In the genomic region with DNA sequence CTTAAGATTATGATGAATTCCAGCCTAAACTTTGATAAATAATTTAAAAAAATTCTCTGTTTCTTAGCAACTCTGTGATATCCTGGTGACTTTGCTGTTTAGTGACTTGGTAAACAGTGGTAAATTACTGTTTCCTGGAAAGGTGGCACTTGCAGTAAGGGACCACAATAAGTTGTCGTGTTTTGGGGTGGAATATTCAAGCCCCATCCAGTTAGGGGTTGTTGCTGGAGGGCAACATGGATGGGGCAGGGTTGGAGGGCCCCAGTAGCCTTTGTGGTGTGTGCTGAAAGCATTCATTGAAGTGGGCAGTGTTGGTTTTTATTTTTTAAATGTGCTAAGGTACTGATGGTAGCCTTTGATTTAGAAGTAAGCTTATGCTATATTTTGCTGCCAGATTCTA, we compare ENCODE assay signal across 11 cellular contexts. TPM values are rescaled to one million over a fixed set of nuclear protein-coding genes. Genes with fewer than 3 reads are reported as not detected.
DNase-seq lines count a peak whose midpoint lies in the region; ATAC-seq, FAIRE-seq and TF ChIP-seq lines count a peak whose summit lies in the region.
"Had no signal": no experiment of that assay in that cellular context is flagged by ENCODE, and none has a peak within 500 bp of the region (broad histone marks: within the 10 kb centered on the region; RNA-seq: fewer than 3 reads in every experiment).

No MANE protein-coding gene starts in this region.

- no peak for ATAC-seq in activated CD4-positive, alpha-beta T cell treated with anti-CD3 and anti-CD28 coated beads for 36 hours
- ATAC-seq in HG03442 (IDR thresholded peaks at IDR 0.05; ENCODE audit: unreplicated experiment) (peak; percentile 5), K562 (no peak)
- ATAC-seq in stimulated activated naive CD8-positive, alpha-beta T cell treated with anti-CD3 and anti-CD28 coated beads, Interleukin-15, amount 100 ng/mL, for 72 hours = peak; percentile 14

- H3K27ac ChIP-seq in K562 (ENCODE audit: extremely low read depth, low read depth, low read length) = no peak overlapping the region
- H3K27ac ChIP-seq: 22Rv1 had no signal

- no peaks in the 10 kb centered on the region for H3K27me3 Mint-ChIP-seq in activated CD4-positive, alpha-beta T cell treated with anti-CD3 and anti-CD28 coated beads for 36 hours
- no peaks in the 10 kb centered on the region for H3K27me3 Mint-ChIP-seq in stimulated activated naive CD8-positive, alpha-beta T cell treated with anti-CD3 and anti-CD28 coated beads, Interleukin-15, amount 100 ng/mL, for 72 hours

- no peaks in the 10 kb centered on the region for H3K9me1 ChIP-seq in K562 (ENCODE audit: control insufficient read depth, insufficient read depth, low read length)

- no peaks in the 10 kb centered on the region for H3K36me3 ChIP-seq in K562 (ENCODE audit: control insufficient read depth, insufficient read depth, low read length)

- H3K4me1 Mint-ChIP-seq in activated CD4-positive, alpha-beta T cell treated with anti-CD3 and anti-CD28 coated beads for 36 hours = peaks cover 65% of the 10 kb centered on the region
- H3K4me1 Mint-ChIP-seq in stimulated activated naive CD8-positive, alpha-beta T cell treated with anti-CD3 and anti-CD28 coated beads, Interleukin-15, amount 100 ng/mL, for 72 hours = peaks cover 76% of the 10 kb centered on the region

- TF ChIP-seq POLR2A in K562 (conservative IDR thresholded peaks at IDR 0.05) = no peak

- peaks cover 17% of the 10 kb centered on the region for H3K36me3 Mint-ChIP-seq in activated CD4-positive, alpha-beta T cell treated with anti-CD3 and anti-CD28 coated beads for 36 hours (ENCODE audit: low read depth)

- H3K9me3 Mint-ChIP-seq in activated CD4-positive, alpha-beta T cell treated with anti-CD3 and anti-CD28 coated beads for 36 hours (ENCODE audit: low read depth) = no peaks in the 10 kb centered on the region
- no peaks in the 10 kb centered on the region for H3K9me3 Mint-ChIP-seq in stimulated activated naive CD8-positive, alpha-beta T cell treated with anti-CD3 and anti-CD28 coated beads, Interleukin-15, amount 100 ng/mL, for 72 hours

- no TSS peak for BruUV-seq in K562 (replicated peaks; lab: Mats Ljungman, UMichigan)

- peak overlapping the region; percentile 52; the same call in 1 of the 2 replicates for H2AFZ ChIP-seq in K562 (ENCODE audit: low read depth, low read length)

- H3K4me3 ChIP-seq in K562 = no peak overlapping the region

- no peak for FAIRE-seq in K562 (lab: Jason Lieb, UNC)
- FAIRE-seq: TTC549 had no signal

- no peak for TF ChIP-seq EP300 in K562 (IDR thresholded peaks at IDR 0.05; ENCODE audit: low read length)

- TF ChIP-seq RAD21 in K562 (CRISPR knock-in tag; conservative IDR thresholded peaks at IDR 0.05 in 1 of 2, IDR thresholded peaks at IDR 0.05 in 1 of 2) = no peak

- in situ Hi-C loops in K562 (cut with MboI) = no loop called here

- no peak for DNase-seq in activated CD4-positive, alpha-beta T cell treated with anti-CD3 and anti-CD28 coated beads for 36 hours
- no peak for DNase-seq in activated CD4-positive, alpha-beta T cell treated with anti-CD3 and anti-CD28 coated beads, Interleukin-2, amount 50 U/mL, for 48 hours
- no peak for DNase-seq in K562 (ENCODE audit: extremely low read depth in 1 of 4, low spot score in 3 of 4)
- DNase-seq in stimulated activated naive CD8-positive, alpha-beta T cell treated with anti-CD3 and anti-CD28 coated beads, Interleukin-15, amount 100 ng/mL, for 72 hours = no peak
- no peak for DNase-seq in hepatic stellate cell (ENCODE audit: low spot score)
- no peak for DNase-seq in middle frontal gyrus (ENCODE audit: extremely low spot score, low spot score)
- no peak for DNase-seq in putamen (ENCODE audit: low spot score)
- DNase-seq: EL had no signal

- H3K4me2 ChIP-seq in K562 (ENCODE audit: insufficient read depth, low read length) = no peak overlapping the region

- TF ChIP-seq CTCF in K562 (IDR thresholded peaks at IDR 0.05 in 2 of 3, conservative IDR thresholded peaks at IDR 0.05 in 1 of 3; ENCODE audit: insufficient read depth in 2 of 3, low read depth in 1 of 3, low read length in 3 of 3) = no peak

- no peaks in the 10 kb centered on the region for H3K9me3 ChIP-seq in K562 (replicated peaks; ENCODE audit: control insufficient read depth, insufficient read depth, low read depth, low read length)

- peak overlapping the region; percentile 97 for H3K27ac Mint-ChIP-seq in activated CD4-positive, alpha-beta T cell treated with anti-CD3 and anti-CD28 coated beads for 36 hours
- peak overlapping the region; percentile 94 to 97 for H3K27ac Mint-ChIP-seq in stimulated activated naive CD8-positive, alpha-beta T cell treated with anti-CD3 and anti-CD28 coated beads, Interleukin-15, amount 100 ng/mL, for 72 hours

- CTCF ChIA-PET in activated CD4-positive, alpha-beta T cell treated with anti-CD3 and anti-CD28 coated beads for 36 hours (lab: Charles Lee) = interaction anchor here (0.5 to 1.2 kb wide), 4 partner anchors 11 to 65 kb away, joined by 3 read pairs; no protein-coding TSS in a partner anchor
- CTCF ChIA-PET in K562 (lab: Yijun Ruan, JAX; ENCODE audit: low intra/inter-chr PET ratio) = no interaction called here

- POLR2A ChIA-PET in activated CD4-positive, alpha-beta T cell treated with anti-CD3 and anti-CD28 coated beads for 36 hours (lab: Charles Lee) = interaction anchor here (0.6 to 1.9 kb wide), 3 partner anchors 19 to 65 kb away, joined by 4 to 9 read pairs (median 5); no protein-coding TSS in a partner anchor
- POLR2A ChIA-PET in K562 (lab: Yijun Ruan, JAX) = interaction anchor here (0.8 to 1.4 kb wide), 2 partner anchors 9 to 19 kb away, joined by 3 to 4 read pairs; no protein-coding TSS in a partner anchor

- peaks cover 10 to 19% of the 10 kb centered on the region in 2 experiments for H3K27me3 ChIP-seq in K562 (ENCODE audit: control insufficient read depth in 2 of 2, insufficient read depth in 2 of 2, low read length in 2 of 2)

- no peaks in the 10 kb centered on the region for H3K79me2 ChIP-seq in K562 (ENCODE audit: control insufficient read depth, insufficient read depth, low read length)

- peak overlapping the region; percentile 82 for H3K4me3 Mint-ChIP-seq in activated CD4-positive, alpha-beta T cell treated with anti-CD3 and anti-CD28 coated beads for 36 hours
- peak overlapping the region; percentile 87 to 89 for H3K4me3 Mint-ChIP-seq in stimulated activated naive CD8-positive, alpha-beta T cell treated with anti-CD3 and anti-CD28 coated beads, Interleukin-15, amount 100 ng/mL, for 72 hours

- H3K9ac ChIP-seq in K562 (ENCODE audit: insufficient read depth in 1 of 2, low read depth in 2 of 2, low read length in 2 of 2) = no peak overlapping the region

- intact Hi-C loops in activated CD4-positive, alpha-beta T cell treated with anti-CD3 and anti-CD28 coated beads for 36 hours (cut with DNase I, micrococcal nuclease) = loop anchor here in 1 of 2 experiments (10.0 kb wide), 1 partner anchor 1794 kb away; a partner anchor contains a TSS
- intact Hi-C loops in K562 (cut with micrococcal nuclease) = no loop called here

- H4K20me1 ChIP-seq in K562 (replicated peaks; ENCODE audit: control insufficient read depth, insufficient read depth, low read length) = no peaks in the 10 kb centered on the region

- no peaks in the 10 kb centered on the region for H3K4me1 ChIP-seq in K562 (replicated peaks in 1 of 2; ENCODE audit: control insufficient read depth in 2 of 2, insufficient read depth in 2 of 2, low read length in 2 of 2)

- 0% methylated on average over 1 of the region's 1 CpG for WGBS in K562 (ENCODE audit: insufficient coverage, low coverage, missing lambda C conversion rate)

TF ChIP-seq in K562, 482 proteins besides CTCF, POLR2A, EP300 and RAD21:
- TF ChIP-seq DMBX1 (CRISPR knock-in tag; IDR thresholded peaks at IDR 0.05; ENCODE audit: borderline replicate concordance) (no peak), HLTF (IDR thresholded peaks at IDR 0.05) (no peak), HDAC2 (IDR thresholded peaks at IDR 0.05) (no peak), NEUROD1 (IDR thresholded peaks at IDR 0.05; ENCODE audit: borderline replicate concordance, low read depth, low read length, partially characterized antibody) (no peak), GABPB2 (CRISPR knock-in tag; conservative IDR thresholded peaks at IDR 0.05) (no peak)

RNA-seq across cellular contexts. Expression of a gene that starts 30.3 kb away (rescaled TPM):
- 10 to 100 TPM; 36.2 to 46.7 TPM for total RNA-seq in activated CD4-positive, alpha-beta T cell treated with anti-CD3 and anti-CD28 coated beads for 36 hours
- 28.7 and 88.2 TPM in 2 replicates for total RNA-seq in K562 (2011; cell fraction: chromatin; rRNA removed; ENCODE audit: low replicate concordance)
- 18.0 and 24.6 TPM in 2 replicates for total RNA-seq in K562 (2011; cell fraction: nucleolus; rRNA removed)
- total RNA-seq in K562 (2011; cell fraction: nucleoplasm; rRNA removed) = 44.3 and 55.4 TPM in 2 replicates
- total RNA-seq in K562 (2014; rRNA removed) (6.6 and 8.3 TPM in 2 replicates), K562 (2014; rRNA removed; fragmentation: Illumina TruSeq; extraction: Trizol) (12.5 and 14.5 TPM in 2 replicates), K562 (2015; rRNA removed; fragmentation: Illumina TruSeq; extraction: Trizol) (11.3 and 11.5 TPM in 2 replicates), K562 (2021) (26.0 and 27.6 TPM in 2 replicates)
- polyA plus RNA-seq in K562 (2011; rRNA removed) (13.1 and 18.3 TPM in 2 replicates), K562 (2014; fragmentation: Illumina TruSeq; extraction: Trizol) (19.7 and 21.2 TPM in 2 replicates), K562 (2014; fragmentation: Nextera tagmentation; extraction: Ambion mirVana) (1 to 10 TPM; 5.4 to 7.1 TPM), K562 (2014; rRNA removed) (15.9 and 18.7 TPM in 2 replicates)
- polyA plus RNA-seq in K562 (2011; cell fraction: cytosol; rRNA removed) = 5.8 and 13.4 TPM in 2 replicates
- polyA plus RNA-seq in K562 (2011; cell fraction: nucleus; rRNA removed) = 16.2 and 30.9 TPM in 2 replicates
- 12.4 and 14.2 TPM in 2 replicates for polyA plus RNA-seq in K562 (2012)
- 19.7 and 30.3 TPM in 2 replicates for polyA minus RNA-seq in K562 (2011; rRNA and poly(A)+ RNA removed)
- 13.2 and 23.0 TPM in 2 replicates for polyA minus RNA-seq in K562 (2011; cell fraction: cytosol; rRNA and poly(A)+ RNA removed)
- 10.4 and 17.5 TPM in 2 replicates for polyA minus RNA-seq in K562 (2011; cell fraction: nucleus; rRNA and poly(A)+ RNA removed)

Comparison
In these comparisons a context has a peak if more than half of its experiments do, and no peak if none do; other contexts are left out.
1. ATAC-seq: peak in HG03442 (single experiment) and stimulated activated naive CD8-positive, alpha-beta T cell treated with anti-CD3 and anti-CD28 coated beads, Interleukin-15, amount 100 ng/mL, for 72 hours (single experiment); none in activated CD4-positive, alpha-beta T cell treated with anti-CD3 and anti-CD28 coated beads for 36 hours (single experiment) and K562 (single experiment).